In the genomic region with DNA sequence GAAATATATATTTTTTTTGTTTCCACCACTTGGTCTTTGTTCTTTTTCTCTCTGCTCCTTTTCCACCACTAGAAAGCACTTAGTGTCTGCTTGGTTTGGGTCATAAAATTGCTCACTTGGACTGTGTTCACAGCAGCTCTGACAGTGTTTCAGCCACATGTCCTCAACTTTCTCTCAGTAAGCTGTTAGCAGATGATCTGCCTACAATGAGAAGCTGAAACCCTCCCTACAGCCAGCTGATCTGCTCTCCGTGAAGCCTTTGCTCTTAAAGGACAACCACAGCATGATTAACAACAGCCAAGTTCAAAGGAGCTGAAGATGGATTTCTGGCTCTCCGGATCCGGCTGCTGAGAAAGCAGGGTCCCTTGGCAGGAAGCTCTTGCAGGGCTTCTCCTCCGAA, we compare ENCODE assay signal across 14 cellular contexts. TPM values are rescaled to one million over a fixed set of nuclear protein-coding genes. Genes with fewer than 3 reads are reported as not detected.
DNase-seq lines count a peak whose midpoint lies in the region; ATAC-seq and TF ChIP-seq lines count a peak whose summit lies in the region.
"Had no signal": no experiment of that assay in that cellular context is flagged by ENCODE, and none has a peak within 500 bp of the region (broad histone marks: within the 10 kb centered on the region; RNA-seq: fewer than 3 reads in every experiment).

No MANE protein-coding gene starts in this region.

- H3K27ac ChIP-seq in brain microvascular endothelial cell (no peak overlapping the region), left lung (no peak overlapping the region), stomach (peak overlapping the region in 3 of 5 donors; percentile 44 to 60 (median 45))
- H3K27ac ChIP-seq: psoas muscle had no signal

- TF ChIP-seq EP300 in stomach (IDR thresholded peaks at IDR 0.05), result no peak

- peaks cover 4 to 12% of the 10 kb centered on the region in 2 donors for H3K4me1 ChIP-seq in left lung
- H3K4me1 ChIP-seq in stomach, result peaks cover 16 to 21% (median 19%) of the 10 kb centered on the region in 4 donors
- H3K4me1 ChIP-seq: psoas muscle had no signal

- in situ Hi-C loops in brain microvascular endothelial cell (cut with HindIII; ENCODE audit: low pct_ligation_motif_present, low sequenced_read_pairs), result loop anchor here (25.0 kb wide), 1 partner anchor 111 kb away; no protein-coding TSS in a partner anchor

- H3K27me3 ChIP-seq in brain microvascular endothelial cell (replicated peaks), result peaks cover 12% of the 10 kb centered on the region
- H3K27me3 ChIP-seq in left lung, result peaks cover 0 to 5% of the 10 kb centered on the region in 2 donors
- no peaks in the 10 kb centered on the region for H3K27me3 ChIP-seq in stomach

- DNase-seq in HFF-Myc (ENCODE audit: extremely low read depth, low read depth) (peak; percentile 61), brain microvascular endothelial cell (peak; percentile 12), left lung (no peak), stomach (no peak), glomerular visceral epithelial cell (ENCODE audit: extremely low spot score) (no peak), NCI-H1092 (lab: John Stamatoyannopoulos, UW) (no peak), NK-92 (lab: John Stamatoyannopoulos, UW; ENCODE audit: unreplicated experiment) (no peak)
- DNase-seq: activated B cell treated with CpG ODN at 0.5 μM for 24 hours; activated naive CD4-positive, alpha-beta T cell treated with anti-CD3 and anti-CD28 coated beads for 36 hours; CD8-positive, alpha-beta T cell; MV-4-11; stimulated activated naive B cell treated with anti-CD40 and anti-IgM and Interleukin-4, amounts not matched to agents 10 μg/mL and 1 μg/mL and 100 μg/mL, for 72 hours had no signal

- no peaks in the 10 kb centered on the region for H3K9me3 ChIP-seq in left lung
- H3K9me3 ChIP-seq in stomach, result no peaks in the 10 kb centered on the region
- H3K9me3 ChIP-seq: HAP-1, psoas muscle had no signal

- H3K4me3 ChIP-seq in HFF-Myc (replicated peaks; ENCODE audit: low read depth, low read length) (no peak overlapping the region), brain microvascular endothelial cell (ENCODE audit: low read depth, low read length) (no peak overlapping the region), left lung (no peak overlapping the region), stomach (no peak overlapping the region)
- H3K4me3 ChIP-seq: HAP-1, psoas muscle had no signal

- no peak for TF ChIP-seq POLR2A in stomach (IDR thresholded peaks at IDR 0.05)

- peak; percentile 37 for ATAC-seq in left lung
- ATAC-seq: CD8-positive, alpha-beta T cell; stimulated activated naive B cell treated with anti-CD40 and anti-IgM and Interleukin-4, amounts not matched to agents 10 μg/mL and 1 μg/mL and 100 μg/mL, for 72 hours had no signal

- no peaks in the 10 kb centered on the region for H3K36me3 ChIP-seq in brain microvascular endothelial cell (replicated peaks)
- H3K36me3 ChIP-seq in left lung, result no peaks in the 10 kb centered on the region
- no peaks in the 10 kb centered on the region for H3K36me3 ChIP-seq in stomach
- H3K36me3 ChIP-seq: HAP-1 had no signal

- TF ChIP-seq CTCF in HFF-Myc (IDR thresholded peaks at IDR 0.05; ENCODE audit: low read depth, low read length, missing control alignments), result no peak
- TF ChIP-seq CTCF in brain microvascular endothelial cell (IDR thresholded peaks at IDR 0.05; ENCODE audit: low read depth, low read length, missing control alignments), result no peak
- TF ChIP-seq CTCF in left lung (IDR thresholded peaks at IDR 0.05), result no peak
- no peak for TF ChIP-seq CTCF in stomach (IDR thresholded peaks at IDR 0.05)

- intact Hi-C loops in left lung (cut with DNase I), result no loop called here
- intact Hi-C loops in stomach (cut with DNase I; ENCODE audit: low total_unique reads), result no loop called here

- 36 to 53% (median 47%) methylated on average over 4 of the region's 4 CpGs for WGBS in stomach, 5 donors

RNA-seq across cellular contexts. Expression of a gene that starts 31.6 kb away (rescaled TPM):
- total RNA-seq in left lung (1 to 10 TPM in 1 of 2 donors, under 1 TPM in 1; 0.84 to 2.4 TPM), stomach (10 to 100 TPM in 3 of 5 donors, 1 to 10 TPM in 1, not detected in 1; 4.5 to 33.2 (median 10.9) TPM)
- polyA plus RNA-seq in stomach, result under 1 TPM; 0.56 to 0.92 (median 0.63) TPM
- total RNA-seq: activated naive CD4-positive, alpha-beta T cell treated with anti-CD3 and anti-CD28 coated beads for 36 hours; CD8-positive, alpha-beta T cell had no signal

Comparison
In these comparisons a context has a peak if more than half of its experiments do, and no peak if none do; other contexts are left out.
1. DNase-seq: peak in HFF-Myc (single experiment) and brain microvascular endothelial cell (single experiment); none in left lung (0 of 2), stomach (single experiment), glomerular visceral epithelial cell (single experiment), NCI-H1092 (single experiment) and NK-92 (single experiment).
2. H3K27ac ChIP-seq: peak in stomach (3 of 5); none in brain microvascular endothelial cell (single experiment) and left lung (0 of 2).